23 cellular contexts compared by ENCODE assay signal in the genomic region with DNA sequence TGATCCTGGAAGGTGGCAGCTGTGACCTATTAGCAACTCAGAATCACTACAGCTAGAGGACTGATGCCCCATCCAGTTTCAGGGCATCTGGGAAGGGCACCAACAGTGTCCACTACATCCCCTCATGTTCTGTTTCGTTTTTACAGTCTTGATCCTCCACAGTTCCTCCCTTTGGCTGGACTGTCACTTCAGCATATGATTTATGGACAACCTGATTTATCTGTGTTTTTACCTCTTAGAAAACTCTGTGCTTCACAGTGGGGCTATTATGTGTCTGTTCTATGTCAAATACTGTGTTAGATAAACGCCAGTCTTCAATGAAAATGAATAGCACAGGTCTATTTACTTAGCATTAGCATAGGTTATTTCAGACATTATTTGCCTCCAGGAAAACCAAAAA.
"Had no signal": no experiment of that assay in that cellular context is flagged by ENCODE, and none has a peak within 500 bp of the region (broad histone marks: within the 10 kb centered on the region; RNA-seq: fewer than 3 reads in every experiment).

No MANE protein-coding gene starts in this region.

- H3K4me1 ChIP-seq: lower lobe of right lung, parathyroid adenoma had no signal

- H2AFZ ChIP-seq: parathyroid adenoma had no signal

- H3K4me3 ChIP-seq: dorsolateral prefrontal cortex, lower lobe of right lung had no signal

- DNase-seq: activated CD4-positive, alpha-beta memory T cell treated with anti-CD3 and anti-CD28 coated beads, Interleukin-2, amount 10 ng/mL, durations not matched to agents 7 days and 5 days; activated CD4-positive, alpha-beta T cell treated with anti-CD3 and anti-CD28 coated beads for 48 hours; activated CD4-positive, CD25-positive, alpha-beta regulatory T cell; activated CD8-positive, alpha-beta memory T cell treated with anti-CD3 and anti-CD28 coated beads, Interleukin-2, amount 10 ng/mL, durations not matched to agents 7 days and 5 days; activated naive CD4-positive, alpha-beta T cell; aorta; brain microvascular endothelial cell; central memory CD4-positive, alpha-beta T cell; dorsolateral prefrontal cortex; endodermal cell; foreskin fibroblast; hippocampal formation; left colon; lower lobe of right lung; natural killer cell; stimulated activated CD4-positive, alpha-beta T cell treated with anti-CD3 and anti-CD28 coated beads, Interleukin-4, amount 100 ng/mL, for 24 hours had no signal

- H3K27ac ChIP-seq: brain microvascular endothelial cell, dorsolateral prefrontal cortex, epithelial cell of prostate, lower lobe of right lung, parathyroid adenoma had no signal

- FAIRE-seq: colon, islet of Langerhans had no signal

- H3K27me3 Mint-ChIP-seq: activated CD4-positive, alpha-beta memory T cell treated with anti-CD3 and anti-CD28 coated beads, Interleukin-2, amount 10 ng/mL, durations not matched to agents 7 days and 5 days; stimulated activated memory B cell treated with anti-CD40 and anti-IgM and Interleukin-4, amounts not matched to agents 10 μg/mL and 1 μg/mL and 100 μg/mL, for 72 hours had no signal

- H3K9me3 ChIP-seq: lower lobe of right lung had no signal

- H3K36me3 Mint-ChIP-seq: activated CD8-positive, alpha-beta memory T cell treated with anti-CD3 and anti-CD28 coated beads, Interleukin-2, amount 10 ng/mL, durations not matched to agents 7 days and 5 days; natural killer cell; stimulated activated memory B cell treated with anti-CD40 and anti-IgM and Interleukin-4, amounts not matched to agents 10 μg/mL and 1 μg/mL and 100 μg/mL, for 72 hours had no signal

- H3K9me3 Mint-ChIP-seq: activated CD4-positive, alpha-beta memory T cell treated with anti-CD3 and anti-CD28 coated beads, Interleukin-2, amount 10 ng/mL, durations not matched to agents 7 days and 5 days; natural killer cell; stimulated activated memory B cell treated with anti-CD40 and anti-IgM and Interleukin-4, amounts not matched to agents 10 μg/mL and 1 μg/mL and 100 μg/mL, for 72 hours; T-helper 2 cell treated with Interferon-gamma antibody and Interleukin-4, amounts not matched to agents 5 μg/mL and 100 μg/mL, for 36 hours had no signal

- ATAC-seq: activated CD8-positive, alpha-beta memory T cell treated with anti-CD3 and anti-CD28 coated beads, Interleukin-2, amount 10 ng/mL, durations not matched to agents 7 days and 5 days; left colon; lower lobe of right lung; natural killer cell; sciatic nerve; stimulated activated memory B cell treated with anti-CD40 and anti-IgM and Interleukin-4, amounts not matched to agents 10 μg/mL and 1 μg/mL and 100 μg/mL, for 72 hours had no signal

- H3K27me3 ChIP-seq: brain microvascular endothelial cell had no signal

- H3K4me3 Mint-ChIP-seq: activated CD4-positive, alpha-beta memory T cell treated with anti-CD3 and anti-CD28 coated beads, Interleukin-2, amount 10 ng/mL, durations not matched to agents 7 days and 5 days; activated CD8-positive, alpha-beta memory T cell treated with anti-CD3 and anti-CD28 coated beads, Interleukin-2, amount 10 ng/mL, durations not matched to agents 7 days and 5 days; endodermal cell; natural killer cell; stimulated activated memory B cell treated with anti-CD40 and anti-IgM and Interleukin-4, amounts not matched to agents 10 μg/mL and 1 μg/mL and 100 μg/mL, for 72 hours; T-helper 2 cell treated with Interferon-gamma antibody and Interleukin-4, amounts not matched to agents 5 μg/mL and 100 μg/mL, for 36 hours had no signal

- H3K9ac ChIP-seq: parathyroid adenoma had no signal

- H3K4me1 Mint-ChIP-seq: activated CD4-positive, alpha-beta memory T cell treated with anti-CD3 and anti-CD28 coated beads, Interleukin-2, amount 10 ng/mL, durations not matched to agents 7 days and 5 days; activated CD8-positive, alpha-beta memory T cell treated with anti-CD3 and anti-CD28 coated beads, Interleukin-2, amount 10 ng/mL, durations not matched to agents 7 days and 5 days; natural killer cell had no signal

- H3K79me2 ChIP-seq: parathyroid adenoma had no signal

- H3K36me3 ChIP-seq: brain microvascular endothelial cell, lower lobe of right lung had no signal

- H3K27ac Mint-ChIP-seq: activated CD4-positive, alpha-beta memory T cell treated with anti-CD3 and anti-CD28 coated beads, Interleukin-2, amount 10 ng/mL, durations not matched to agents 7 days and 5 days; activated CD8-positive, alpha-beta memory T cell treated with anti-CD3 and anti-CD28 coated beads, Interleukin-2, amount 10 ng/mL, durations not matched to agents 7 days and 5 days; endodermal cell; natural killer cell; stimulated activated memory B cell treated with anti-CD40 and anti-IgM and Interleukin-4, amounts not matched to agents 10 μg/mL and 1 μg/mL and 100 μg/mL, for 72 hours; T-helper 2 cell treated with Interferon-gamma antibody and Interleukin-4, amounts not matched to agents 5 μg/mL and 100 μg/mL, for 36 hours had no signal
